Comparison of ENCODE assay signal across 1 cellular context in genomic region chr4:183288955-183289354, GRCh38.
TF ChIP-seq lines count a peak whose summit lies in the region.

No MANE protein-coding gene starts in this region.

TF ChIP-seq in WTC11, 78 proteins besides CTCF, POLR2A, EP300 and RAD21 (continued from another document):
- TF ChIP-seq NR3C1 (CRISPR knock-in tag; conservative IDR thresholded peaks at IDR 0.05; ENCODE audit: low read depth) (no peak), ZNF138 (CRISPR knock-in tag; conservative IDR thresholded peaks at IDR 0.05) (no peak), STAT6 (CRISPR knock-in tag; conservative IDR thresholded peaks at IDR 0.05; ENCODE audit: low read depth) (no peak), ZNF671 (CRISPR knock-in tag; IDR thresholded peaks at IDR 0.05) (no peak), SMAD4 (CRISPR knock-in tag; IDR thresholded peaks at IDR 0.05) (no peak), USF2 (CRISPR knock-in tag; IDR thresholded peaks at IDR 0.05) (no peak), CREM (CRISPR knock-in tag; IDR thresholded peaks at IDR 0.05) (no peak), GTF2I (CRISPR knock-in tag; conservative IDR thresholded peaks at IDR 0.05) (no peak), USF1 (CRISPR knock-in tag; IDR thresholded peaks at IDR 0.05) (no peak), TEAD4 (CRISPR knock-in tag; IDR thresholded peaks at IDR 0.05) (no peak)
